In the genomic region with DNA sequence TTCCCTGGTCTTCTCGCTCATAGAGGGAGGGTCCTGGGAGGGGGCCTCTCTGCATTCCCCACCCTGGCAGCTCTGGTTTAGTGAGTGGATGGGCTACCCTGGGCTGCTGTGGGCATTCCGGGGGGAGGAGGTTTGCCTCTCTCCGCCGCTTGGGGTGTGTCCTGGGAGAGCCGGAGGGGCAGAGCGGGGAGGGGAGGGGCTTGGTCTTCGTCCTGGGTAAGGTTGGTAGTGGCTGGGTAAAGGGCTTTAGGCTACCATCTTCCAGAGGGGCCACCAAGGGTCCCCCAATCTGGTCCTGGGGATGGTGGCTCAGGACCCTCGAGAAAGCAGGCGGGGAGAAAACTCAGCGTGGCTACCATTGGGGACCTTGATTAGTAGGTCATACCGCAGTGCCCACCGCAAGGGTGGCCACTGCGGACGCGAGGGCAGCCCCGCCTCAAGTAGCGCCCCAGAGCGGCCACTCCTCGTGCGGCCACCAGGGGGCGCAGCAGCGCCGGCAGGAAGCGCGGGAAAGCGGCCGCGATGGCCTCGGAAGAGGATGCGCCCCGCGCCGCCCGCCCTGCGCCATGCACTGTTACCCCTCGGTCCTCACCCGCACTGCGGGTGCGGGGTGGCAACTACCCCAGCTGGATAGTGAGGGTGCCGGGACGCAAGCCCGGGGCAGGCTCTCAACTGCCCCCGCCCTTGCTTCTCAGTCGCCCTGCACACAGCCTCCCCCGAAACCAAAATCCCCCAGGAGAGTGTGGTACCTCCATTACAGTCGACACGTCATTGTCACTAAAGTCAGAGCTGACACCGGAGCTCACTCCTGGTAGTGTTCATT, we compare ENCODE assay signal across 1 cellular context.
TF ChIP-seq lines count a peak whose summit lies in the region.

No MANE protein-coding gene starts in this region.

TF ChIP-seq in K562, 482 proteins besides CTCF, POLR2A, EP300 and RAD21 (continued from another document and continues in another):
- TF ChIP-seq, protein P1, sequence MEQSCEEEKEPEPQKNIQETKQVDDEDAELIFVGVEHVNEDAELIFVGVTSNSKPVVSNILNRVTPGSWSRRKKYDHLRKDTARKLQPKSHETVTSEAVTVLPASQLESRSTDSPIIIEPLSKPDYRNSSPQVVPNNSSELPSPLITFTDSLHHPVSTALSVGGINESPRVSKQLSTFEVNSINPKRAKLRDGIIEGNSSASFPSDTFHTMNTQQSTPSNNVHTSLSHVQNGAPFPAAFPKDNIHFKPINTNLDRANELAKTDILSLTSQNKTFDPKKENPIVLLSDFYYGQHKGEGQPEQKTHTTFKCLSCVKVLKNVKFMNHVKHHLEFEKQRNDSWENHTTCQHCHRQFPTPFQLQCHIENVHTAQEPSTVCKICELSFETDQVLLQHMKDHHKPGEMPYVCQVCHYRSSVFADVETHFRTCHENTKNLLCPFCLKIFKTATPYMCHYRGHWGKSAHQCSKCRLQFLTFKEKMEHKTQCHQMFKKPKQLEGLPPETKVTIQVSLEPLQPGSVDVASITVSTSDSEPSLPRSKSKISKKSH (CRISPR knock-in tag; IDR thresholded peaks at IDR 0.05) = no peak
- TF ChIP-seq, protein P2, sequence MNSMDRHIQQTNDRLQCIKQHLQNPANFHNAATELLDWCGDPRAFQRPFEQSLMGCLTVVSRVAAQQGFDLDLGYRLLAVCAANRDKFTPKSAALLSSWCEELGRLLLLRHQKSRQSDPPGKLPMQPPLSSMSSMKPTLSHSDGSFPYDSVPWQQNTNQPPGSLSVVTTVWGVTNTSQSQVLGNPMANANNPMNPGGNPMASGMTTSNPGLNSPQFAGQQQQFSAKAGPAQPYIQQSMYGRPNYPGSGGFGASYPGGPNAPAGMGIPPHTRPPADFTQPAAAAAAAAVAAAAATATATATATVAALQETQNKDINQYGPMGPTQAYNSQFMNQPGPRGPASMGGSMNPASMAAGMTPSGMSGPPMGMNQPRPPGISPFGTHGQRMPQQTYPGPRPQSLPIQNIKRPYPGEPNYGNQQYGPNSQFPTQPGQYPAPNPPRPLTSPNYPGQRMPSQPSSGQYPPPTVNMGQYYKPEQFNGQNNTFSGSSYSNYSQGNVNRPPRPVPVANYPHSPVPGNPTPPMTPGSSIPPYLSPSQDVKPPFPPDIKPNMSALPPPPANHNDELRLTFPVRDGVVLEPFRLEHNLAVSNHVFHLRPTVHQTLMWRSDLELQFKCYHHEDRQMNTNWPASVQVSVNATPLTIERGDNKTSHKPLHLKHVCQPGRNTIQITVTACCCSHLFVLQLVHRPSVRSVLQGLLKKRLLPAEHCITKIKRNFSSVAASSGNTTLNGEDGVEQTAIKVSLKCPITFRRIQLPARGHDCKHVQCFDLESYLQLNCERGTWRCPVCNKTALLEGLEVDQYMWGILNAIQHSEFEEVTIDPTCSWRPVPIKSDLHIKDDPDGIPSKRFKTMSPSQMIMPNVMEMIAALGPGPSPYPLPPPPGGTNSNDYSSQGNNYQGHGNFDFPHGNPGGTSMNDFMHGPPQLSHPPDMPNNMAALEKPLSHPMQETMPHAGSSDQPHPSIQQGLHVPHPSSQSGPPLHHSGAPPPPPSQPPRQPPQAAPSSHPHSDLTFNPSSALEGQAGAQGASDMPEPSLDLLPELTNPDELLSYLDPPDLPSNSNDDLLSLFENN (IDR thresholded peaks at IDR 0.05; ENCODE audit: low read depth in 2 of 2, low read length in 2 of 2) = 0 out of 4 replicates have a peak, but pooled peaks of 1 of the 2 experiments have one; percentile 37
- TF ChIP-seq, protein P3, sequence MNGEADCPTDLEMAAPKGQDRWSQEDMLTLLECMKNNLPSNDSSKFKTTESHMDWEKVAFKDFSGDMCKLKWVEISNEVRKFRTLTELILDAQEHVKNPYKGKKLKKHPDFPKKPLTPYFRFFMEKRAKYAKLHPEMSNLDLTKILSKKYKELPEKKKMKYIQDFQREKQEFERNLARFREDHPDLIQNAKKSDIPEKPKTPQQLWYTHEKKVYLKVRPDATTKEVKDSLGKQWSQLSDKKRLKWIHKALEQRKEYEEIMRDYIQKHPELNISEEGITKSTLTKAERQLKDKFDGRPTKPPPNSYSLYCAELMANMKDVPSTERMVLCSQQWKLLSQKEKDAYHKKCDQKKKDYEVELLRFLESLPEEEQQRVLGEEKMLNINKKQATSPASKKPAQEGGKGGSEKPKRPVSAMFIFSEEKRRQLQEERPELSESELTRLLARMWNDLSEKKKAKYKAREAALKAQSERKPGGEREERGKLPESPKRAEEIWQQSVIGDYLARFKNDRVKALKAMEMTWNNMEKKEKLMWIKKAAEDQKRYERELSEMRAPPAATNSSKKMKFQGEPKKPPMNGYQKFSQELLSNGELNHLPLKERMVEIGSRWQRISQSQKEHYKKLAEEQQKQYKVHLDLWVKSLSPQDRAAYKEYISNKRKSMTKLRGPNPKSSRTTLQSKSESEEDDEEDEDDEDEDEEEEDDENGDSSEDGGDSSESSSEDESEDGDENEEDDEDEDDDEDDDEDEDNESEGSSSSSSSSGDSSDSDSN (IDR thresholded peaks at IDR 0.05; ENCODE audit: borderline replicate concordance in 1 of 2, low read depth in 2 of 2, low read length in 2 of 2) = peak in 1 of 2 experiments; percentile 59; a peak in 1 of 4 replicates
- TF ChIP-seq SMC3 (conservative IDR thresholded peaks at IDR 0.05; ENCODE audit: insufficient read depth, low read depth, low read length) = peak; percentile 97
- peak; percentile 43; the same call in 1 of the 2 replicates for TF ChIP-seq JUND (IDR thresholded peaks at IDR 0.05; ENCODE audit: borderline replicate concordance, low read depth, low read length)
- TF ChIP-seq JUND (tag; IDR thresholded peaks at IDR 0.05; ENCODE audit: borderline replicate concordance, low read depth, low read length) = no peak; the same call in 2 of the 3 replicates
- TF ChIP-seq, protein P4, sequence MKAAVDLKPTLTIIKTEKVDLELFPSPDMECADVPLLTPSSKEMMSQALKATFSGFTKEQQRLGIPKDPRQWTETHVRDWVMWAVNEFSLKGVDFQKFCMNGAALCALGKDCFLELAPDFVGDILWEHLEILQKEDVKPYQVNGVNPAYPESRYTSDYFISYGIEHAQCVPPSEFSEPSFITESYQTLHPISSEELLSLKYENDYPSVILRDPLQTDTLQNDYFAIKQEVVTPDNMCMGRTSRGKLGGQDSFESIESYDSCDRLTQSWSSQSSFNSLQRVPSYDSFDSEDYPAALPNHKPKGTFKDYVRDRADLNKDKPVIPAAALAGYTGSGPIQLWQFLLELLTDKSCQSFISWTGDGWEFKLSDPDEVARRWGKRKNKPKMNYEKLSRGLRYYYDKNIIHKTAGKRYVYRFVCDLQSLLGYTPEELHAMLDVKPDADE (conservative IDR thresholded peaks at IDR 0.05; ENCODE audit: control insufficient read depth, low read depth, low read length) = no peak
- TF ChIP-seq RCOR1 (IDR thresholded peaks at IDR 0.05; ENCODE audit: borderline replicate concordance in 1 of 2, low read depth in 2 of 2, low read length in 2 of 2) = peak in 1 of 2 experiments; percentile 62; a peak in 1 of 4 replicates
- TF ChIP-seq SMAD4 (CRISPR knock-in tag; conservative IDR thresholded peaks at IDR 0.05) = 0 out of 2 replicates have a peak, but pooled peaks have one; percentile 42
- TF ChIP-seq TEAD1 (CRISPR knock-in tag; IDR thresholded peaks at IDR 0.05) = peak; percentile 33 to 70; a peak in 2 of 4 replicates
- TF ChIP-seq CREB1 (IDR thresholded peaks at IDR 0.05) = no peak
- TF ChIP-seq CREB1 (CRISPR knock-in tag; IDR thresholded peaks at IDR 0.05) = peak; percentile 52; the same call in 1 of the 2 replicates
- TF ChIP-seq MGA (IDR thresholded peaks at IDR 0.05) = peak; percentile 93
- TF ChIP-seq MNT (conservative IDR thresholded peaks at IDR 0.05) = no peak; a peak in 1 of 4 replicates
- TF ChIP-seq, protein P5, sequence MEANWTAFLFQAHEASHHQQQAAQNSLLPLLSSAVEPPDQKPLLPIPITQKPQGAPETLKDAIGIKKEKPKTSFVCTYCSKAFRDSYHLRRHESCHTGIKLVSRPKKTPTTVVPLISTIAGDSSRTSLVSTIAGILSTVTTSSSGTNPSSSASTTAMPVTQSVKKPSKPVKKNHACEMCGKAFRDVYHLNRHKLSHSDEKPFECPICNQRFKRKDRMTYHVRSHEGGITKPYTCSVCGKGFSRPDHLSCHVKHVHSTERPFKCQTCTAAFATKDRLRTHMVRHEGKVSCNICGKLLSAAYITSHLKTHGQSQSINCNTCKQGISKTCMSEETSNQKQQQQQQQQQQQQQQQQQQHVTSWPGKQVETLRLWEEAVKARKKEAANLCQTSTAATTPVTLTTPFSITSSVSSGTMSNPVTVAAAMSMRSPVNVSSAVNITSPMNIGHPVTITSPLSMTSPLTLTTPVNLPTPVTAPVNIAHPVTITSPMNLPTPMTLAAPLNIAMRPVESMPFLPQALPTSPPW (CRISPR knock-in tag; IDR thresholded peaks at IDR 0.05) = peak; percentile 31; the same call in 1 of the 2 replicates
- TF ChIP-seq ZNF263 (CRISPR knock-in tag; IDR thresholded peaks at IDR 0.05; ENCODE audit: borderline replicate concordance) = peak; percentile 51
- no peak for TF ChIP-seq ATF1 (CRISPR knock-in tag; IDR thresholded peaks at IDR 0.05)
- peak; percentile 73 for TF ChIP-seq ATF1 (tag; IDR thresholded peaks at IDR 0.05)
- 0 out of 2 replicates have a peak, but pooled peaks have one; percentile 48 for TF ChIP-seq ERF (CRISPR knock-in tag; IDR thresholded peaks at IDR 0.05)
- TF ChIP-seq NONO (IDR thresholded peaks at IDR 0.05; ENCODE audit: low read depth in 2 of 2, low read length in 1 of 2) = 0 out of 4 replicates have a peak, but pooled peaks of 1 of the 2 experiments have one; percentile 11
- TF ChIP-seq HNRNPL (IDR thresholded peaks at IDR 0.05; ENCODE audit: low read depth, low read length) = peak; percentile 88
